ENCODE assay signal across 8 cellular contexts in genomic region chr10:75111906-75112703, GRCh38. TPM values are rescaled to one million over a fixed set of nuclear protein-coding genes. Genes with fewer than 3 reads are reported as not detected.
DNase-seq lines count a peak whose midpoint lies in the region; TF ChIP-seq lines count a peak whose summit lies in the region.

No MANE protein-coding gene starts in this region.

- H3K9me3 ChIP-seq in Loucy (ENCODE audit: insufficient read depth, low read depth, low read length) (no peaks in the 10 kb centered on the region), WERI-Rb-1 (ENCODE audit: severe bottlenecking) (no peaks in the 10 kb centered on the region), colonic mucosa (no peaks in the 10 kb centered on the region)

- H3K4me1 ChIP-seq in Loucy (ENCODE audit: insufficient read depth, low read length, poor library complexity, severe bottlenecking) (peaks cover 39% of the 10 kb centered on the region), colonic mucosa (no peaks in the 10 kb centered on the region)

- H3K79me2 ChIP-seq in Loucy (ENCODE audit: insufficient read depth, low read length) = peaks cover 51% of the 10 kb centered on the region

- H3F3A ChIP-seq in Loucy (ENCODE audit: low read depth) = peaks cover 12% of the 10 kb centered on the region; the same call in 1 of the 2 replicates

- H3K9me2 ChIP-seq in Loucy (replicated peaks; ENCODE audit: low read depth, low read length) = no peaks in the 10 kb centered on the region

- intact Hi-C loops in colonic mucosa (cut with DNase I) = no loop called here

- peaks cover 24% of the 10 kb centered on the region for H4K20me1 ChIP-seq in Loucy (ENCODE audit: insufficient read depth, low read length, poor library complexity, severe bottlenecking)

- H3K4me2 ChIP-seq in Loucy (ENCODE audit: low read depth, low read length, poor library complexity, severe bottlenecking) = peak overlapping the region; percentile 79

- H3K4me3 ChIP-seq in GM08714 (ENCODE audit: low read length) = peak overlapping the region; percentile 85
- peak overlapping the region; percentile 91 for H3K4me3 ChIP-seq in Loucy (ENCODE audit: low read length, poor library complexity, severe bottlenecking)
- H3K4me3 ChIP-seq in WERI-Rb-1 (ENCODE audit: low read depth, low read length) = peak overlapping the region; percentile 87
- peak overlapping the region; percentile 69 for H3K4me3 ChIP-seq in colonic mucosa

- no peaks in the 10 kb centered on the region for H3K36me3 ChIP-seq in Loucy (ENCODE audit: insufficient read depth, low read length)
- no peaks in the 10 kb centered on the region for H3K36me3 ChIP-seq in WERI-Rb-1
- no peaks in the 10 kb centered on the region for H3K36me3 ChIP-seq in colonic mucosa

- TF ChIP-seq CTCF in Loucy (conservative IDR thresholded peaks at IDR 0.05; ENCODE audit: low read length) (no peak), WERI-Rb-1 (IDR thresholded peaks at IDR 0.05; ENCODE audit: low read depth, low read length) (no peak), colonic mucosa (IDR thresholded peaks at IDR 0.05) (no peak)

- DNase-seq in HCEC 1CT (peak; percentile 51), WERI-Rb-1 (peak; percentile 51), colonic mucosa (peak; percentile 61), NCI-H2029 treated with DMSO at 0.1 percent for 48 hours (lab: John Stamatoyannopoulos, UW) (no peak)
- DNase-seq in stimulated activated CD4-positive, alpha-beta T cell treated with anti-CD3 and anti-CD28 coated beads, Interleukin-1b, Interleukin-23, amount 100 ng/mL, for 48 hours = peak; percentile 39

- peak overlapping the region; percentile 83 for H3K27ac ChIP-seq in WERI-Rb-1
- H3K27ac ChIP-seq in colonic mucosa = peak overlapping the region; percentile 96
- H3K27ac ChIP-seq in layer of hippocampus (ENCODE audit: low read depth, low read length) = peak overlapping the region; percentile 95

- H3K27me3 ChIP-seq in Loucy (ENCODE audit: insufficient read depth, low read length, poor library complexity, severe bottlenecking) = no peaks in the 10 kb centered on the region
- no peaks in the 10 kb centered on the region for H3K27me3 ChIP-seq in WERI-Rb-1 (ENCODE audit: insufficient read depth, low read depth, severe bottlenecking)
- H3K27me3 ChIP-seq in colonic mucosa = no peaks in the 10 kb centered on the region
- no peaks in the 10 kb centered on the region for H3K27me3 ChIP-seq in layer of hippocampus (ENCODE audit: control insufficient read depth, insufficient read depth, low read length)

- H2AFZ ChIP-seq in Loucy (ENCODE audit: low read length) = peak overlapping the region; percentile 94

- H3K9ac ChIP-seq in Loucy (ENCODE audit: low read depth, low read length, poor library complexity, severe bottlenecking) = peak overlapping the region; percentile 86
- H3K9ac ChIP-seq in colonic mucosa (ENCODE audit: low read depth in 2 of 2, low read length in 2 of 2) = peak overlapping the region; percentile 92 to 96

RNA-seq across cellular contexts. Expression of gene SAMD8, which starts 0.6 kb away (rescaled TPM):
- total RNA-seq in colonic mucosa = 10 to 100 TPM in 1 of 2 donors, 1 to 10 TPM in 1; 8.9 to 21.5 TPM
